ENCODE assay signal across 1 cellular context in genomic region chr2:101205521-101205998, GRCh38.
TF ChIP-seq lines count a peak whose summit lies in the region.

No MANE protein-coding gene starts in this region.

TF ChIP-seq in HepG2, 621 proteins besides CTCF, POLR2A, EP300 and RAD21 (continued from another document and continues in another):
- no peak; the same call in 1 of the 2 replicates for TF ChIP-seq DMAP1 (CRISPR knock-in tag; IDR thresholded peaks at IDR 0.05)
- no peak for TF ChIP-seq ZBTB1 (CRISPR knock-in tag; IDR thresholded peaks at IDR 0.05; ENCODE audit: borderline replicate concordance)
- TF ChIP-seq ZNF564 (CRISPR knock-in tag; IDR thresholded peaks at IDR 0.05), result no peak
- TF ChIP-seq, protein P1, sequence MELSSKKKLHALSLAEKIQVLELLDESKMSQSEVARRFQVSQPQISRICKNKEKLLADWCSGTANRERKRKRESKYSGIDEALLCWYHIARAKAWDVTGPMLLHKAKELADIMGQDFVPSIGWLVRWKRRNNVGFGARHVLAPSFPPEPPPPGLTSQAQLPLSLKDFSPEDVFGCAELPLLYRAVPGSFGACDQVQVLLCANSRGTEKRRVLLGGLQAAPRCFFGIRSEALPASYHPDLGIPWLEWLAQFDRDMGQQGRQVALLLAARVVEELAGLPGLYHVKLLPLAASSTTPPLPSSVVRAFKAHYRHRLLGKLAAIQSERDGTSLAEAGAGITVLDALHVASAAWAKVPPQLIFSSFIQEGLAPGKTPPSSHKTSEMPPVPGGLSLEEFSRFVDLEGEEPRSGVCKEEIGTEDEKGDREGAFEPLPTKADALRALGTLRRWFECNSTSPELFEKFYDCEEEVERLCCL (CRISPR knock-in tag; IDR thresholded peaks at IDR 0.05; ENCODE audit: borderline replicate concordance), result no peak
- peak; percentile 48; the same call in 1 of the 2 replicates for TF ChIP-seq KMT2A (CRISPR knock-in tag; IDR thresholded peaks at IDR 0.05)
- no peak for TF ChIP-seq TOPORS (CRISPR knock-in tag; IDR thresholded peaks at IDR 0.05)
- TF ChIP-seq TEAD2 (CRISPR knock-in tag; IDR thresholded peaks at IDR 0.05), result no peak
- TF ChIP-seq ZNF660 (CRISPR knock-in tag; IDR thresholded peaks at IDR 0.05; ENCODE audit: borderline replicate concordance, low read depth), result no peak
- no peak for TF ChIP-seq TGIF2 (CRISPR knock-in tag; IDR thresholded peaks at IDR 0.05)
- no peak for TF ChIP-seq TRIM24 (CRISPR knock-in tag; IDR thresholded peaks at IDR 0.05)
- TF ChIP-seq ZNF569 (CRISPR knock-in tag; IDR thresholded peaks at IDR 0.05; ENCODE audit: borderline replicate concordance), result no peak
- no peak for TF ChIP-seq SRSF4 (IDR thresholded peaks at IDR 0.05; ENCODE audit: low read depth, low read length, poor library complexity, severe bottlenecking)
- no peak for TF ChIP-seq ZNF138 (CRISPR knock-in tag; IDR thresholded peaks at IDR 0.05; ENCODE audit: low read depth)
- TF ChIP-seq, protein P2, sequence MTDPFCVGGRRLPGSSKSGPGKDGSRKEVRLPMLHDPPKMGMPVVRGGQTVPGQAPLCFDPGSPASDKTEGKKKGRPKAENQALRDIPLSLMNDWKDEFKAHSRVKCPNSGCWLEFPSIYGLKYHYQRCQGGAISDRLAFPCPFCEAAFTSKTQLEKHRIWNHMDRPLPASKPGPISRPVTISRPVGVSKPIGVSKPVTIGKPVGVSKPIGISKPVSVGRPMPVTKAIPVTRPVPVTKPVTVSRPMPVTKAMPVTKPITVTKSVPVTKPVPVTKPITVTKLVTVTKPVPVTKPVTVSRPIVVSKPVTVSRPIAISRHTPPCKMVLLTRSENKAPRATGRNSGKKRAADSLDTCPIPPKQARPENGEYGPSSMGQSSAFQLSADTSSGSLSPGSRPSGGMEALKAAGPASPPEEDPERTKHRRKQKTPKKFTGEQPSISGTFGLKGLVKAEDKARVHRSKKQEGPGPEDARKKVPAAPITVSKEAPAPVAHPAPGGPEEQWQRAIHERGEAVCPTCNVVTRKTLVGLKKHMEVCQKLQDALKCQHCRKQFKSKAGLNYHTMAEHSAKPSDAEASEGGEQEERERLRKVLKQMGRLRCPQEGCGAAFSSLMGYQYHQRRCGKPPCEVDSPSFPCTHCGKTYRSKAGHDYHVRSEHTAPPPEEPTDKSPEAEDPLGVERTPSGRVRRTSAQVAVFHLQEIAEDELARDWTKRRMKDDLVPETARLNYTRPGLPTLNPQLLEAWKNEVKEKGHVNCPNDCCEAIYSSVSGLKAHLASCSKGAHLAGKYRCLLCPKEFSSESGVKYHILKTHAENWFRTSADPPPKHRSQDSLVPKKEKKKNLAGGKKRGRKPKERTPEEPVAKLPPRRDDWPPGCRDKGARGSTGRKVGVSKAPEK (CRISPR knock-in tag; IDR thresholded peaks at IDR 0.05; ENCODE audit: borderline replicate concordance), result no peak
- no peak for TF ChIP-seq GMEB1 (CRISPR knock-in tag; IDR thresholded peaks at IDR 0.05; ENCODE audit: borderline replicate concordance)
- TF ChIP-seq, protein P3, sequence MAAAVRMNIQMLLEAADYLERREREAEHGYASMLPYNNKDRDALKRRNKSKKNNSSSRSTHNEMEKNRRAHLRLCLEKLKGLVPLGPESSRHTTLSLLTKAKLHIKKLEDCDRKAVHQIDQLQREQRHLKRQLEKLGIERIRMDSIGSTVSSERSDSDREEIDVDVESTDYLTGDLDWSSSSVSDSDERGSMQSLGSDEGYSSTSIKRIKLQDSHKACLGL (CRISPR knock-in tag; IDR thresholded peaks at IDR 0.05), result no peak
- TF ChIP-seq GATAD2A (CRISPR knock-in tag; IDR thresholded peaks at IDR 0.05), result peak; percentile 74
- TF ChIP-seq FIP1L1 (IDR thresholded peaks at IDR 0.05; ENCODE audit: borderline replicate concordance, insufficient read depth, low read depth, low read length), result no peak
- no peak for TF ChIP-seq ZNF615 (CRISPR knock-in tag; IDR thresholded peaks at IDR 0.05; ENCODE audit: borderline replicate concordance)
- TF ChIP-seq, protein P4, sequence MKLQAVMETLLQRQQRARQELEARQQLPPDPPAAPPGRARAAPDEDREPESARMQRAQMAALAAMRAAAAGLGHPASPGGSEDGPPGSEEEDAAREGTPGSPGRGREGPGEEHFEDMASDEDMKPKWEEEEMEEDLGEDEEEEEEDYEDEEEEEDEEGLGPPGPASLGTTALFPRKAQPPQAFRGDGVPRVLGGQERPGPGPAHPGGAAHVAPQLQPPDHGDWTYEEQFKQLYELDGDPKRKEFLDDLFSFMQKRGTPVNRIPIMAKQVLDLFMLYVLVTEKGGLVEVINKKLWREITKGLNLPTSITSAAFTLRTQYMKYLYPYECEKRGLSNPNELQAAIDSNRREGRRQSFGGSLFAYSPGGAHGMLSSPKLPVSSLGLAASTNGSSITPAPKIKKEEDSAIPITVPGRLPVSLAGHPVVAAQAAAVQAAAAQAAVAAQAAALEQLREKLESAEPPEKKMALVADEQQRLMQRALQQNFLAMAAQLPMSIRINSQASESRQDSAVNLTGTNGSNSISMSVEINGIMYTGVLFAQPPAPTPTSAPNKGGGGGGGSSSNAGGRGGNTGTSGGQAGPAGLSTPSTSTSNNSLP (IDR thresholded peaks at IDR 0.05; ENCODE audit: low read depth, low read length), result peak; percentile 58; the same call in 1 of the 2 replicates
- no peak for TF ChIP-seq ETS1 (CRISPR knock-in tag; IDR thresholded peaks at IDR 0.05)
- TF ChIP-seq RNF2 (conservative IDR thresholded peaks at IDR 0.05; ENCODE audit: low read depth), result no peak
- TF ChIP-seq ATF7 (IDR thresholded peaks at IDR 0.05), result no peak
- TF ChIP-seq ATF7 (CRISPR knock-in tag; IDR thresholded peaks at IDR 0.05), result no peak
- 0 out of 2 replicates have a peak, but pooled peaks have one; percentile 30 for TF ChIP-seq POLR2G (IDR thresholded peaks at IDR 0.05; ENCODE audit: low read depth, low read length)
- TF ChIP-seq ZNF333 (CRISPR knock-in tag; IDR thresholded peaks at IDR 0.05; ENCODE audit: borderline replicate concordance), result no peak
- no peak for TF ChIP-seq CBX5 (CRISPR knock-in tag; IDR thresholded peaks at IDR 0.05; ENCODE audit: borderline replicate concordance)
- TF ChIP-seq TRIM22 (IDR thresholded peaks at IDR 0.05), result no peak
- TF ChIP-seq CHD2 (IDR thresholded peaks at IDR 0.05; ENCODE audit: low read depth, low read length), result no peak
- TF ChIP-seq ZFP1 (CRISPR knock-in tag; IDR thresholded peaks at IDR 0.05), result no peak
- TF ChIP-seq ZNF746 (CRISPR knock-in tag; IDR thresholded peaks at IDR 0.05), result no peak
- no peak for TF ChIP-seq ZNF879 (CRISPR knock-in tag; IDR thresholded peaks at IDR 0.05)
- no peak for TF ChIP-seq TOE1 (CRISPR knock-in tag; IDR thresholded peaks at IDR 0.05)
- no peak for TF ChIP-seq TBL1XR1 (IDR thresholded peaks at IDR 0.05; ENCODE audit: borderline replicate concordance, low read length, partially characterized antibody)
- TF ChIP-seq MLX (CRISPR knock-in tag; IDR thresholded peaks at IDR 0.05), result no peak
- no peak for TF ChIP-seq TARDBP (CRISPR knock-in tag; IDR thresholded peaks at IDR 0.05)
- TF ChIP-seq KDM5A (IDR thresholded peaks at IDR 0.05; ENCODE audit: borderline replicate concordance, low read length), result no peak
- no peak for TF ChIP-seq CBX2 (IDR thresholded peaks at IDR 0.05; ENCODE audit: low read depth, low read length)
- no peak for TF ChIP-seq CBX2 (CRISPR knock-in tag; IDR thresholded peaks at IDR 0.05; ENCODE audit: low read depth)
- TF ChIP-seq ZNF256 (CRISPR knock-in tag; conservative IDR thresholded peaks at IDR 0.05), result no peak
- TF ChIP-seq ZNF430 (CRISPR knock-in tag; IDR thresholded peaks at IDR 0.05), result no peak
- no peak for TF ChIP-seq ZNF530 (CRISPR knock-in tag; IDR thresholded peaks at IDR 0.05; ENCODE audit: low read depth)
- TF ChIP-seq ZNF20 (CRISPR knock-in tag; IDR thresholded peaks at IDR 0.05), result no peak
- no peak for TF ChIP-seq KLF15 (CRISPR knock-in tag; IDR thresholded peaks at IDR 0.05; ENCODE audit: borderline replicate concordance)
- 0 out of 2 replicates have a peak, but pooled peaks have one; percentile 11 for TF ChIP-seq CAMTA2 (CRISPR knock-in tag; IDR thresholded peaks at IDR 0.05; ENCODE audit: borderline replicate concordance)
- no peak for TF ChIP-seq ZFP36L1 (CRISPR knock-in tag; IDR thresholded peaks at IDR 0.05)
- TF ChIP-seq HIVEP1 (CRISPR knock-in tag; IDR thresholded peaks at IDR 0.05), result peak; percentile 66
- TF ChIP-seq, protein P5, sequence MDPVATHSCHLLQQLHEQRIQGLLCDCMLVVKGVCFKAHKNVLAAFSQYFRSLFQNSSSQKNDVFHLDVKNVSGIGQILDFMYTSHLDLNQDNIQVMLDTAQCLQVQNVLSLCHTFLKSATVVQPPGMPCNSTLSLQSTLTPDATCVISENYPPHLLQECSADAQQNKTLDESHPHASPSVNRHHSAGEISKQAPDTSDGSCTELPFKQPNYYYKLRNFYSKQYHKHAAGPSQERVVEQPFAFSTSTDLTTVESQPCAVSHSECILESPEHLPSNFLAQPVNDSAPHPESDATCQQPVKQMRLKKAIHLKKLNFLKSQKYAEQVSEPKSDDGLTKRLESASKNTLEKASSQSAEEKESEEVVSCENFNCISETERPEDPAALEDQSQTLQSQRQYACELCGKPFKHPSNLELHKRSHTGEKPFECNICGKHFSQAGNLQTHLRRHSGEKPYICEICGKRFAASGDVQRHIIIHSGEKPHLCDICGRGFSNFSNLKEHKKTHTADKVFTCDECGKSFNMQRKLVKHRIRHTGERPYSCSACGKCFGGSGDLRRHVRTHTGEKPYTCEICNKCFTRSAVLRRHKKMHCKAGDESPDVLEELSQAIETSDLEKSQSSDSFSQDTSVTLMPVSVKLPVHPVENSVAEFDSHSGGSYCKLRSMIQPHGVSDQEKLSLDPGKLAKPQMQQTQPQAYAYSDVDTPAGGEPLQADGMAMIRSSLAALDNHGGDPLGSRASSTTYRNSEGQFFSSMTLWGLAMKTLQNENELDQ (CRISPR knock-in tag; IDR thresholded peaks at IDR 0.05; ENCODE audit: borderline replicate concordance), result no peak
- TF ChIP-seq PBX3 (CRISPR knock-in tag; IDR thresholded peaks at IDR 0.05; ENCODE audit: borderline replicate concordance), result no peak
- peak; percentile 76 for TF ChIP-seq ZFY (CRISPR knock-in tag; IDR thresholded peaks at IDR 0.05)
- 0 out of 2 replicates have a peak, but pooled peaks have one; percentile 9 for TF ChIP-seq ZNF629 (CRISPR knock-in tag; conservative IDR thresholded peaks at IDR 0.05)
- no peak for TF ChIP-seq KLF11 (CRISPR knock-in tag; IDR thresholded peaks at IDR 0.05)
- no peak for TF ChIP-seq HNRNPL (IDR thresholded peaks at IDR 0.05; ENCODE audit: low read depth, low read length)
- TF ChIP-seq ZNF720 (CRISPR knock-in tag; IDR thresholded peaks at IDR 0.05), result no peak
- no peak for TF ChIP-seq NFKB2 (CRISPR knock-in tag; IDR thresholded peaks at IDR 0.05; ENCODE audit: borderline replicate concordance)
- no peak for TF ChIP-seq ZNF558 (CRISPR knock-in tag; IDR thresholded peaks at IDR 0.05; ENCODE audit: borderline replicate concordance)
- TF ChIP-seq KMT2B (CRISPR knock-in tag; IDR thresholded peaks at IDR 0.05), result peak; percentile 82
- TF ChIP-seq NR2F1 (CRISPR knock-in tag; IDR thresholded peaks at IDR 0.05), result no peak
- TF ChIP-seq, protein P6, sequence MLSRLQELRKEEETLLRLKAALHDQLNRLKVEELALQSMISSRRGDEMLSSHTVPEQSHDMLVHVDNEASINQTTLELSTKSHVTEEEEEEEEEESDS (CRISPR knock-in tag; IDR thresholded peaks at IDR 0.05; ENCODE audit: borderline replicate concordance), result no peak
- no peak for TF ChIP-seq CREM (IDR thresholded peaks at IDR 0.05)
- no peak for TF ChIP-seq CREM (CRISPR knock-in tag; IDR thresholded peaks at IDR 0.05)
- no peak for TF ChIP-seq ZNF749 (CRISPR knock-in tag; IDR thresholded peaks at IDR 0.05; ENCODE audit: borderline replicate concordance)
- TF ChIP-seq IKZF1 (IDR thresholded peaks at IDR 0.05), result no peak
